8 cellular contexts compared by ENCODE assay signal in genomic region chr15:85414495-85414894, GRCh38. TPM values are rescaled to one million over a fixed set of nuclear protein-coding genes. Genes with fewer than 3 reads are reported as not detected.
DNase-seq lines count a peak whose midpoint lies in the region; ATAC-seq, FAIRE-seq and TF ChIP-seq lines count a peak whose summit lies in the region.

No MANE protein-coding gene starts in this region.

- no peak for ATAC-seq in HG03378 (IDR thresholded peaks at IDR 0.05; ENCODE audit: unreplicated experiment)

- H3K27ac Mint-ChIP-seq in activated CD4-positive, alpha-beta memory T cell treated with anti-CD3 and anti-CD28 coated beads, Interleukin-2, amount 10 ng/mL, durations not matched to agents 7 days and 5 days, result peak overlapping the region; percentile 67

- H3K4me3 Mint-ChIP-seq in activated CD4-positive, alpha-beta memory T cell treated with anti-CD3 and anti-CD28 coated beads, Interleukin-2, amount 10 ng/mL, durations not matched to agents 7 days and 5 days, result no peak overlapping the region

- FAIRE-seq in GM18507 (lab: Jason Lieb, UNC), result peak; percentile 83

- H3K27me3 Mint-ChIP-seq in activated CD4-positive, alpha-beta memory T cell treated with anti-CD3 and anti-CD28 coated beads, Interleukin-2, amount 10 ng/mL, durations not matched to agents 7 days and 5 days, result no peaks in the 10 kb centered on the region

- POLR2A ChIA-PET in AG04449 (lab: Yijun Ruan, JAX), result interaction anchor here (1.2 to 1.9 kb wide), 3 partner anchors 10 to 84 kb away, joined by 3 to 5 read pairs (median 3); partner anchors contain the start of gene AKAP13
- POLR2A ChIA-PET in activated CD4-positive, alpha-beta memory T cell treated with anti-CD3 and anti-CD28 coated beads, Interleukin-2, amount 10 ng/mL, durations not matched to agents 7 days and 5 days (lab: Charles Lee), result interaction anchor here (1.2 to 5.6 kb wide), 5 partner anchors 34 to 118 kb away, joined by 3 to 44 read pairs (median 12); partner anchors contain the start of gene AKAP13

- peak; percentile 2 for TF ChIP-seq CTCF in AG04449 (IDR thresholded peaks at IDR 0.05; ENCODE audit: insufficient read depth, low read length, missing control alignments)

- peaks cover 32% of the 10 kb centered on the region for H3K36me3 Mint-ChIP-seq in activated CD4-positive, alpha-beta memory T cell treated with anti-CD3 and anti-CD28 coated beads, Interleukin-2, amount 10 ng/mL, durations not matched to agents 7 days and 5 days (ENCODE audit: low read depth)

- H3K4me1 Mint-ChIP-seq in activated CD4-positive, alpha-beta memory T cell treated with anti-CD3 and anti-CD28 coated beads, Interleukin-2, amount 10 ng/mL, durations not matched to agents 7 days and 5 days, result peaks cover 68% of the 10 kb centered on the region

- no peaks in the 10 kb centered on the region for H3K9me3 Mint-ChIP-seq in activated CD4-positive, alpha-beta memory T cell treated with anti-CD3 and anti-CD28 coated beads, Interleukin-2, amount 10 ng/mL, durations not matched to agents 7 days and 5 days

- no peak for DNase-seq in AG04449 (ENCODE audit: low read depth, low spot score)
- DNase-seq in GM18507 (ENCODE audit: extremely low spot score, insufficient read length, low read depth), result no peak
- no peak for DNase-seq in activated CD4-positive, alpha-beta memory T cell treated with anti-CD3 and anti-CD28 coated beads, Interleukin-2, amount 10 ng/mL, durations not matched to agents 7 days and 5 days
- peak; percentile 46 for DNase-seq in iris pigment epithelial cell (ENCODE audit: low read depth)
- no peak for DNase-seq in NCI-H146 (lab: John Stamatoyannopoulos, UW)
- no peak for DNase-seq in posterior vena cava (ENCODE audit: low spot score)
- no peak for DNase-seq in NCI-H526 treated with DMSO at 0.1 percent for 48 hours (lab: John Stamatoyannopoulos, UW)

- intact Hi-C loops in posterior vena cava (cut with DNase I), result loop anchor here (5.0 to 10.0 kb wide), 2 partner anchors 48 to 80 kb away; no protein-coding TSS in a partner anchor

- H3K4me3 ChIP-seq in AG04449 (ENCODE audit: low read depth, low read length), result no peak overlapping the region

- CTCF ChIA-PET in AG04449 (lab: Yijun Ruan, JAX), result interaction anchor here (0.9 to 6.0 kb wide), 15 partner anchors 11 to 125 kb away, joined by 3 to 98 read pairs (median 5); no protein-coding TSS in a partner anchor
- CTCF ChIA-PET in activated CD4-positive, alpha-beta memory T cell treated with anti-CD3 and anti-CD28 coated beads, Interleukin-2, amount 10 ng/mL, durations not matched to agents 7 days and 5 days (lab: Charles Lee), result interaction anchor here (0.6 to 5.8 kb wide), 17 partner anchors 12 to 127 kb away, joined by 3 to 81 read pairs (median 7); partner anchors contain the start of gene AKAP13

RNA-seq across cellular contexts. Expression of gene AKAP13, which starts 34.1 kb away (rescaled TPM):
- 100 to 1,000 TPM; 153 to 170 TPM for total RNA-seq in activated CD4-positive, alpha-beta memory T cell treated with anti-CD3 and anti-CD28 coated beads, Interleukin-2, amount 10 ng/mL, durations not matched to agents 7 days and 5 days
- 100 to 1,000 TPM; 214 TPM for total RNA-seq in posterior vena cava
